ENCODE assay signal across 1 cellular context in genomic region chr6:134416501-134417154, GRCh38.
A peak's percentile ranks its signal among the peaks of the same experiment; 100 is the strongest.
TF ChIP-seq lines count a peak whose summit lies in the region.

No MANE protein-coding gene starts in this region.

TF ChIP-seq in K562, 482 proteins besides CTCF, POLR2A, EP300 and RAD21 (continued from another document and continues in another):
- no peak for TF ChIP-seq NR2C2 (CRISPR knock-in tag; IDR thresholded peaks at IDR 0.05)
- TF ChIP-seq NR2C2 (tag; IDR thresholded peaks at IDR 0.05) = peak; percentile 38
- TF ChIP-seq ATF4 (CRISPR knock-in tag; IDR thresholded peaks at IDR 0.05) = 0 out of 2 replicates have a peak, but pooled peaks have one; percentile 33
- TF ChIP-seq IRF9 (tag; IDR thresholded peaks at IDR 0.05) = no peak
- TF ChIP-seq ERF (CRISPR knock-in tag; IDR thresholded peaks at IDR 0.05) = 0 out of 2 replicates have a peak, but pooled peaks have one; percentile 57
- 0 out of 2 replicates have a peak, but pooled peaks have one; percentile 34 for TF ChIP-seq RREB1 (CRISPR knock-in tag; IDR thresholded peaks at IDR 0.05)
- peak; percentile 49; the same call in 1 of the 2 replicates for TF ChIP-seq MAX (CRISPR knock-in tag; IDR thresholded peaks at IDR 0.05)
- TF ChIP-seq U2AF1 (optimal IDR thresholded peaks at IDR 0.05; ENCODE audit: low read depth, low read length) = no peak
- peak; percentile 42 for TF ChIP-seq PKNOX1 (IDR thresholded peaks at IDR 0.05)
- no peak for TF ChIP-seq ZNF274 (IDR thresholded peaks at IDR 0.05; ENCODE audit: borderline replicate concordance, low read depth, low read length)
- TF ChIP-seq BDP1 (IDR thresholded peaks at IDR 0.05; ENCODE audit: insufficient read depth, insufficient read length) = no peak
- TF ChIP-seq ATF1 (CRISPR knock-in tag; IDR thresholded peaks at IDR 0.05) = no peak
- peak; percentile 44; the same call in 1 of the 2 replicates for TF ChIP-seq ATF1 (tag; IDR thresholded peaks at IDR 0.05)
- TF ChIP-seq POLR2H (tag; IDR thresholded peaks at IDR 0.05; ENCODE audit: low read depth) = 0 out of 2 replicates have a peak, but pooled peaks have one; percentile 12
- TF ChIP-seq OTX1 (CRISPR knock-in tag; IDR thresholded peaks at IDR 0.05) = 0 out of 2 replicates have a peak, but pooled peaks have one; percentile 50
- TF ChIP-seq GABPA (tag; conservative IDR thresholded peaks at IDR 0.05; ENCODE audit: low read depth) = peak; percentile 54
- TF ChIP-seq FOXA3 (CRISPR knock-in tag; conservative IDR thresholded peaks at IDR 0.05 in 1 of 2, IDR thresholded peaks at IDR 0.05 in 1 of 2) = peak in 1 of 2 experiments; percentile 84; a peak in 2 of 4 replicates
- no peak for TF ChIP-seq CEBPB (tag; IDR thresholded peaks at IDR 0.05)
- TF ChIP-seq ZNF518B (CRISPR knock-in tag; IDR thresholded peaks at IDR 0.05) = no peak
- TF ChIP-seq MYNN (IDR thresholded peaks at IDR 0.05) = no peak
- no peak for TF ChIP-seq MYNN (CRISPR knock-in tag; IDR thresholded peaks at IDR 0.05)
- TF ChIP-seq FOXK2 (conservative IDR thresholded peaks at IDR 0.05 in 1 of 2, IDR thresholded peaks at IDR 0.05 in 1 of 2; ENCODE audit: low read depth in 2 of 2) = 0 out of 4 replicates have a peak, but pooled peaks of 1 of the 2 experiments have one; percentile 35
- peak; percentile 18; the same call in 1 of the 2 replicates for TF ChIP-seq SOX6 (IDR thresholded peaks at IDR 0.05)
- peak; percentile 43; the same call in 1 of the 2 replicates for TF ChIP-seq CTBP1 (IDR thresholded peaks at IDR 0.05; ENCODE audit: borderline replicate concordance)
- TF ChIP-seq THRB (CRISPR knock-in tag; conservative IDR thresholded peaks at IDR 0.05) = no peak
- peak in 1 of 2 experiments; percentile 18; a peak in 1 of 3 replicates for TF ChIP-seq CBX3 (IDR thresholded peaks at IDR 0.05; ENCODE audit: borderline replicate concordance in 1 of 2, low read length in 2 of 2)
- TF ChIP-seq ZNF740 (CRISPR knock-in tag; IDR thresholded peaks at IDR 0.05) = peak; percentile 67
- 0 out of 4 replicates have a peak, but pooled peaks of 1 of the 2 experiments have one; percentile 47 for TF ChIP-seq ZNF740 (tag; IDR thresholded peaks at IDR 0.05)
- TF ChIP-seq THRAP3 (IDR thresholded peaks at IDR 0.05; ENCODE audit: borderline replicate concordance) = no peak
- TF ChIP-seq RNF2 (IDR thresholded peaks at IDR 0.05) = peak; percentile 18; the same call in 1 of the 2 replicates
- TF ChIP-seq NFXL1 (CRISPR knock-in tag; IDR thresholded peaks at IDR 0.05) = no peak
- TF ChIP-seq L3MBTL2 (IDR thresholded peaks at IDR 0.05) = peak; percentile 61; the same call in 1 of the 2 replicates
